26 cellular contexts compared by ENCODE assay signal in the genomic region with DNA sequence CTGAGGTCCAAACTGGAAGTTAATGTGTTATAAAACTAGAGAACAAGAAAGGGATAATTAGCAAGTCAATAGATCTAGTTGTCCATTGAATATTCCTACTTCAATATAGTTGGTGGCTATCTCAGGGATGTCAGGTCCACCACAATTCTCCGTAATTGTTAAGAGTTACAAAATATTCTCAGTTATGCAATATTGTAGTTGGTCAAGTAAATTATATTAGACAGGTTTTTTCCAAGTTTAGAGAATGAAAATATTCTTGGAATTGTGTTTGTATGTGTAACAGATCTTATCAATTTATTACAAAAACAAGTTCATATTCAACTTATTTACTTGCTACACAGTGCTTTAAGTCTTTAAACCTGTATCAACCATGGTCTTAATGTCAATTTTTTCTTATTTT.
"Had no signal": no experiment of that assay in that cellular context is flagged by ENCODE, and none has a peak within 500 bp of the region (broad histone marks: within the 10 kb centered on the region; RNA-seq: fewer than 3 reads in every experiment).

No MANE protein-coding gene starts in this region.

- H3K36me3 ChIP-seq: brain microvascular endothelial cell, MG63 had no signal

- H3K4me3 ChIP-seq: MG63, PC-9 had no signal

- H2AFZ ChIP-seq: PC-9 had no signal

- H3K27ac ChIP-seq: brain microvascular endothelial cell, PC-9, RWPE1 had no signal

- H3K4me2 ChIP-seq: PC-9 had no signal

- H3K27me3 ChIP-seq: brain microvascular endothelial cell, MG63 had no signal

- ATAC-seq: activated CD8-positive, alpha-beta T cell treated with anti-CD3 and anti-CD28 coated beads for 36 hours; activated T-cell treated with anti-CD3 and anti-CD28 coated beads, Interleukin-2, amount 50 U/mL, for 72 hours; activated T-helper 17 cell treated with anti-CD3 and anti-CD28 coated beads, Interleukin-2, amount 50 U/mL, for 72 hours; Right ventricle myocardium inferior had no signal

- H3K9me3 ChIP-seq: MG63 had no signal

- DNase-seq: activated CD4-positive, alpha-beta T cell treated with anti-CD3 and anti-CD28 coated beads, Interleukin-2, amount 10 ng/mL, durations not matched to agents 24 days and 14 days; activated CD4-positive, alpha-beta T cell treated with anti-CD3 and anti-CD28 coated beads, Interleukin-2, amount 50 U/mL, for 4 hours; activated CD8-positive, alpha-beta T cell treated with anti-CD3 and anti-CD28 coated beads for 36 hours; activated gamma-delta T cell; activated naive CD4-positive, alpha-beta T cell treated with Interleukin-2 at 50 U/mL for 16 hours; activated T-cell treated with anti-CD3 and anti-CD28 coated beads, Interleukin-2, amount 50 U/mL, for 1 hour; activated T-cell treated with anti-CD3 and anti-CD28 coated beads, Interleukin-2, amount 50 U/mL, for 72 hours; amniotic stem cell; aorta; brain microvascular endothelial cell; central memory CD4-positive, alpha-beta T cell; Kasumi-1; KG1; MG63; NCI-H1048; NCI-H1105 treated with DMSO at 0.1 percent for 48 hours; NCI-H1436; NCI-H1694 treated with DMSO at 0.1 percent for 48 hours; NCI-H2029; NCI-H345; NCI-H524 treated with DMSO at 0.1 percent for 48 hours; PC-9; SIG-M5 had no signal
